Comparison of ENCODE assay signal across 1 cellular context in genomic region chr19:58499021-58499927, GRCh38.
A peak's percentile ranks its signal among the peaks of the same experiment; 100 is the strongest.
TF ChIP-seq lines count a peak whose summit lies in the region.

No MANE protein-coding gene starts in this region.

TF ChIP-seq in K562, 482 proteins besides CTCF, POLR2A, EP300 and RAD21 (continued from another document and continues in another):
- peak; percentile 99 for TF ChIP-seq ZBTB40 (IDR thresholded peaks at IDR 0.05)
- TF ChIP-seq ZBTB40 (CRISPR knock-in tag; IDR thresholded peaks at IDR 0.05) = no peak
- TF ChIP-seq TSC22D4 (tag; IDR thresholded peaks at IDR 0.05) = no peak
- TF ChIP-seq ZHX1 (conservative IDR thresholded peaks at IDR 0.05; ENCODE audit: low read length) = peak; percentile 70; the same call in 1 of the 2 replicates
- TF ChIP-seq THAP12 (CRISPR knock-in tag; IDR thresholded peaks at IDR 0.05) = no peak
- TF ChIP-seq KDM1A (IDR thresholded peaks at IDR 0.05) = no peak
- peak; percentile 91 for TF ChIP-seq CBX1 (IDR thresholded peaks at IDR 0.05; ENCODE audit: low read depth)
- no peak for TF ChIP-seq ZNF175 (CRISPR knock-in tag; IDR thresholded peaks at IDR 0.05; ENCODE audit: low read depth)
- TF ChIP-seq POLR2B (IDR thresholded peaks at IDR 0.05; ENCODE audit: low read depth, partially characterized antibody) = peak; percentile 64
- no peak for TF ChIP-seq NR3C1 (CRISPR knock-in tag; IDR thresholded peaks at IDR 0.05)
- TF ChIP-seq PHTF2 (CRISPR knock-in tag; IDR thresholded peaks at IDR 0.05) = no peak
- no peak for TF ChIP-seq PRPF4 (IDR thresholded peaks at IDR 0.05; ENCODE audit: insufficient read depth, low read depth, low read length, poor library complexity, severe bottlenecking)
- TF ChIP-seq BRCA1 (IDR thresholded peaks at IDR 0.05) = no peak
- TF ChIP-seq BRCA1 (CRISPR knock-in tag; IDR thresholded peaks at IDR 0.05) = no peak
- peak; percentile 97 for TF ChIP-seq C11orf30 (IDR thresholded peaks at IDR 0.05; ENCODE audit: low read depth)
- no peak for TF ChIP-seq ZNF347 (CRISPR knock-in tag; IDR thresholded peaks at IDR 0.05; ENCODE audit: low read depth)
- TF ChIP-seq SNAPC5 (CRISPR knock-in tag; IDR thresholded peaks at IDR 0.05) = no peak
- no peak for TF ChIP-seq NFYB (IDR thresholded peaks at IDR 0.05; ENCODE audit: extremely low read depth, insufficient read length)
- TF ChIP-seq ZNF699 (CRISPR knock-in tag; IDR thresholded peaks at IDR 0.05; ENCODE audit: insufficient replicate concordance) = no peak
- peak in 1 of 2 experiments; percentile 96; a peak in 2 of 4 replicates for TF ChIP-seq ZNF639 (CRISPR knock-in tag; conservative IDR thresholded peaks at IDR 0.05 in 1 of 2, IDR thresholded peaks at IDR 0.05 in 1 of 2)
- no peak for TF ChIP-seq KDM2B (CRISPR knock-in tag; IDR thresholded peaks at IDR 0.05)
- TF ChIP-seq EP400 (IDR thresholded peaks at IDR 0.05) = peak; percentile 90
- no peak for TF ChIP-seq FOS (IDR thresholded peaks at IDR 0.05; ENCODE audit: extremely low read depth, insufficient read length)
- no peak for TF ChIP-seq ZNF217 (CRISPR knock-in tag; IDR thresholded peaks at IDR 0.05)
- TF ChIP-seq GATAD2B (IDR thresholded peaks at IDR 0.05; ENCODE audit: borderline replicate concordance) = no peak; the same call in 1 of the 2 replicates
- peak in 1 of 2 experiments; percentile 56; a peak in 1 of 4 replicates for TF ChIP-seq NONO (IDR thresholded peaks at IDR 0.05; ENCODE audit: low read depth in 2 of 2, low read length in 1 of 2)
- TF ChIP-seq CBFA2T2 (conservative IDR thresholded peaks at IDR 0.05) = no peak
- TF ChIP-seq ZKSCAN3 (CRISPR knock-in tag; IDR thresholded peaks at IDR 0.05) = no peak
- TF ChIP-seq ELF4 (CRISPR knock-in tag; IDR thresholded peaks at IDR 0.05) = peak; percentile 70; the same call in 1 of the 2 replicates
- TF ChIP-seq SRSF7 (optimal IDR thresholded peaks at IDR 0.05; ENCODE audit: low read depth, low read length) = no peak
- TF ChIP-seq HMGXB4 (CRISPR knock-in tag; IDR thresholded peaks at IDR 0.05) = no peak
- TF ChIP-seq ZBTB2 (IDR thresholded peaks at IDR 0.05) = no peak; the same call in 1 of the 2 replicates
- no peak for TF ChIP-seq DNMT1 (IDR thresholded peaks at IDR 0.05)
- 0 out of 2 replicates have a peak, but pooled peaks have one; percentile 42 for TF ChIP-seq ATF4 (CRISPR knock-in tag; IDR thresholded peaks at IDR 0.05)
- peak; percentile 64; the same call in 1 of the 2 replicates for TF ChIP-seq ZBTB26 (CRISPR knock-in tag; IDR thresholded peaks at IDR 0.05)
- TF ChIP-seq CC2D1A (IDR thresholded peaks at IDR 0.05) = 0 out of 2 replicates have a peak, but pooled peaks have one; percentile 39
- TF ChIP-seq CREBBP (IDR thresholded peaks at IDR 0.05; ENCODE audit: low read depth, low read length) = no peak
- no peak for TF ChIP-seq NCOA2 (IDR thresholded peaks at IDR 0.05; ENCODE audit: partially characterized antibody in 2 of 2)
- TF ChIP-seq ZNF583 (CRISPR knock-in tag; IDR thresholded peaks at IDR 0.05) = peak; percentile 51; the same call in 1 of the 2 replicates
- peak; percentile 62 for TF ChIP-seq SMAD4 (CRISPR knock-in tag; conservative IDR thresholded peaks at IDR 0.05)
- peak; percentile 67; the same call in 1 of the 2 replicates for TF ChIP-seq ZBED1 (IDR thresholded peaks at IDR 0.05)
- peak in 1 of 2 experiments; percentile 93; a peak in 1 of 4 replicates for TF ChIP-seq KDM4B (IDR thresholded peaks at IDR 0.05; ENCODE audit: borderline replicate concordance in 2 of 2, low read depth in 1 of 2)
